ENCODE assay signal across 25 cellular contexts in genomic region chr5:128052764-128053163, GRCh38.
"Had no signal": no experiment of that assay in that cellular context is flagged by ENCODE, and none has a peak within 500 bp of the region (broad histone marks: within the 10 kb centered on the region; RNA-seq: fewer than 3 reads in every experiment).

No MANE protein-coding gene starts in this region.

- H3K27me3 Mint-ChIP-seq: activated B cell treated with CpG ODN at 0.5 μM for 24 hours; activated CD4-positive, alpha-beta memory T cell treated with anti-CD3 and anti-CD28 coated beads for 36 hours; activated naive CD4-positive, alpha-beta T cell treated with anti-CD3 and anti-CD28 coated beads, Interleukin-2, amount 10 ng/mL, durations not matched to agents 7 days and 5 days; progenitor cell of endocrine pancreas had no signal

- H3K4me3 Mint-ChIP-seq: activated B cell treated with CpG ODN at 0.5 μM for 24 hours; activated CD4-positive, alpha-beta memory T cell treated with anti-CD3 and anti-CD28 coated beads for 36 hours; activated naive CD4-positive, alpha-beta T cell treated with anti-CD3 and anti-CD28 coated beads, Interleukin-2, amount 10 ng/mL, durations not matched to agents 7 days and 5 days; mesothelial cell of epicardium; natural killer cell; T-helper 1 cell treated with Interleukin-12 subunit alpha and Interleukin-12 subunit beta and Interleukin-4 antibody, amounts not matched to agents 30 μg/mL and 1 μg/mL, for 36 hours had no signal

- H3K4me1 Mint-ChIP-seq: activated naive CD4-positive, alpha-beta T cell treated with anti-CD3 and anti-CD28 coated beads, Interleukin-2, amount 10 ng/mL, durations not matched to agents 7 days and 5 days; mesothelial cell of epicardium had no signal

- H3K36me3 ChIP-seq: cardiac muscle cell had no signal

- ATAC-seq: natural killer cell had no signal

- H3K27ac Mint-ChIP-seq: activated B cell treated with CpG ODN at 0.5 μM for 24 hours; activated CD4-positive, alpha-beta memory T cell treated with anti-CD3 and anti-CD28 coated beads for 36 hours; activated naive CD4-positive, alpha-beta T cell treated with anti-CD3 and anti-CD28 coated beads, Interleukin-2, amount 10 ng/mL, durations not matched to agents 7 days and 5 days; mesothelial cell of epicardium; natural killer cell; progenitor cell of endocrine pancreas; T-helper 1 cell treated with Interleukin-12 subunit alpha and Interleukin-12 subunit beta and Interleukin-4 antibody, amounts not matched to agents 30 μg/mL and 1 μg/mL, for 36 hours had no signal

- H3K36me3 Mint-ChIP-seq: natural killer cell had no signal

- H3K27me3 ChIP-seq: body of pancreas, cardiac muscle cell, hepatocyte, spleen, tibial nerve had no signal

- H3K9me3 Mint-ChIP-seq: natural killer cell had no signal

- DNase-seq: activated B cell treated with CpG ODN at 0.5 μM for 24 hours; activated CD4-positive, alpha-beta memory T cell treated with anti-CD3 and anti-CD28 coated beads for 36 hours; activated CD4-positive, alpha-beta T cell treated with anti-CD3 and anti-CD28 coated beads for 48 hours; activated effector memory CD4-positive, alpha-beta T cell treated with anti-CD3 and anti-CD28 coated beads, Interleukin-2, amount 50 U/mL, for 16 hours; activated naive CD4-positive, alpha-beta T cell treated with anti-CD3 and anti-CD28 coated beads, Interleukin-2, amount 10 ng/mL, durations not matched to agents 7 days and 5 days; activated T-cell treated with anti-CD3 and anti-CD28 coated beads, Interleukin-2, amount 50 U/mL, for 48 hours; cortex of kidney; foreskin melanocyte; glutamatergic neuron; kidney glomerular epithelial cell; left ventricle myocardium superior; mammary epithelial cell; natural killer cell; spleen; stimulated activated CD4-positive, alpha-beta T cell treated with anti-CD3 and anti-CD28 coated beads, Interleukin-4, amount 100 ng/mL, for 1 hour; stimulated activated naive CD4-positive, alpha-beta T cell; T1000 had no signal

- H3K4me1 ChIP-seq: spleen, tibial nerve had no signal

- H3K9me3 ChIP-seq: body of pancreas had no signal

- H3K27ac ChIP-seq: cardiac muscle cell, epithelial cell of prostate, hepatocyte, spleen, tibial nerve had no signal

- H3K4me3 ChIP-seq: body of pancreas, cardiac muscle cell, hepatocyte, spleen, tibial nerve had no signal
